Comparison of ENCODE assay signal across 28 cellular contexts in genomic region chr18:13542520-13542847, GRCh38.
DNase-seq lines count a peak whose midpoint lies in the region; ATAC-seq, FAIRE-seq and TF ChIP-seq lines count a peak whose summit lies in the region.
"Had no signal": no experiment of that assay in that cellular context is flagged by ENCODE, and none has a peak within 500 bp of the region (broad histone marks: within the 10 kb centered on the region; RNA-seq: fewer than 3 reads in every experiment).

No MANE protein-coding gene starts in this region.

- no peak overlapping the region for H3K4me3 Mint-ChIP-seq in progenitor cell of endocrine pancreas (ENCODE audit: low read depth)
- H3K4me3 Mint-ChIP-seq in activated CD8-positive, alpha-beta T cell treated with anti-CD3 and anti-CD28 coated beads, Interleukin-2, amount 10 ng/mL, durations not matched to agents 7 days and 5 days, result no peak overlapping the region
- H3K4me3 Mint-ChIP-seq: activated T-helper 1 cell treated with anti-CD3 and anti-CD28 coated beads, Interleukin-12 subunit alpha, Interleukin-12 subunit beta, Interleukin-2, Interleukin-4 antibody, amounts not matched to agents 30 ng/mL and 10 ng/mL and 1 ng/mL, durations not matched to agents 14 hours and 24 hours and 36 hours; brain; effector memory CD8-positive, alpha-beta T cell; HFFc6; neural crest cell; T-helper 17 cell had no signal

- H3K79me2 ChIP-seq in HepG2 (ENCODE audit: insufficient read depth, low read length), result no peaks in the 10 kb centered on the region

- no peak for TF ChIP-seq CTCF in HepG2 (CRISPR knock-in tag; IDR thresholded peaks at IDR 0.05)
- TF ChIP-seq CTCF in right lobe of liver (IDR thresholded peaks at IDR 0.05), result no peak
- no peak for TF ChIP-seq CTCF in left ventricle myocardium inferior (IDR thresholded peaks at IDR 0.05; ENCODE audit: borderline replicate concordance)
- TF ChIP-seq CTCF in progenitor cell of endocrine pancreas (IDR thresholded peaks at IDR 0.05; ENCODE audit: unreplicated experiment), result no peak

- TF ChIP-seq POLR2A in HepG2 (IDR thresholded peaks at IDR 0.05; ENCODE audit: insufficient read depth in 1 of 2, low read depth in 2 of 2, low read length in 2 of 2) (no peak), right lobe of liver (IDR thresholded peaks at IDR 0.05) (no peak)

- H3K9me3 ChIP-seq in HepG2 (ENCODE audit: low read length) (no peaks in the 10 kb centered on the region), right lobe of liver (no peaks in the 10 kb centered on the region), left ventricle myocardium inferior (replicated peaks) (no peaks in the 10 kb centered on the region)
- H3K9me3 ChIP-seq: left lung, SK-N-SH, suprapubic skin had no signal

- POLR2A ChIA-PET in HepG2 (lab: Yijun Ruan, JAX), result interaction anchor here (1.1 to 1.5 kb wide), 4 partner anchors 26 to 552 kb away, joined by 3 to 6 read pairs (median 4); partner anchors contain the start of gene CEP192
- POLR2A ChIA-PET in activated CD8-positive, alpha-beta T cell treated with anti-CD3 and anti-CD28 coated beads, Interleukin-2, amount 10 ng/mL, durations not matched to agents 7 days and 5 days (lab: Charles Lee), result interaction anchor here (1.0 to 1.8 kb wide), 2 partner anchors 27 to 71 kb away, joined by 4 to 6 read pairs; no protein-coding TSS in a partner anchor

- H3K36me3 ChIP-seq in HepG2 (replicated peaks in 1 of 2; ENCODE audit: control insufficient read depth in 1 of 2, insufficient read depth in 2 of 2, low read length in 2 of 2) (no peaks in the 10 kb centered on the region), right lobe of liver (no peaks in the 10 kb centered on the region), left ventricle myocardium inferior (no peaks in the 10 kb centered on the region)
- H3K36me3 ChIP-seq: left lung, suprapubic skin had no signal

- H3K4me1 Mint-ChIP-seq in progenitor cell of endocrine pancreas (ENCODE audit: low read depth), result peaks cover 29% of the 10 kb centered on the region
- H3K4me1 Mint-ChIP-seq in activated CD8-positive, alpha-beta T cell treated with anti-CD3 and anti-CD28 coated beads, Interleukin-2, amount 10 ng/mL, durations not matched to agents 7 days and 5 days (ENCODE audit: low read depth), result peaks cover 34% of the 10 kb centered on the region
- H3K4me1 Mint-ChIP-seq: neural crest cell had no signal

- TF ChIP-seq EP300 in HepG2 (IDR thresholded peaks at IDR 0.05; ENCODE audit: low read depth in 2 of 2, low read length in 2 of 2) (no peak), HepG2 (CRISPR knock-in tag; IDR thresholded peaks at IDR 0.05; ENCODE audit: borderline replicate concordance) (no peak)

- H3K27ac ChIP-seq in HepG2 (ENCODE audit: extremely low read length, insufficient read depth, low read length) (peak overlapping the region; percentile 86), right lobe of liver (no peak overlapping the region), left ventricle myocardium inferior (replicated peaks) (peak overlapping the region; percentile 78)
- H3K27ac ChIP-seq: GM23248, left lung, suprapubic skin had no signal

- H3K27me3 Mint-ChIP-seq in progenitor cell of endocrine pancreas, result no peaks in the 10 kb centered on the region
- H3K27me3 Mint-ChIP-seq in activated CD8-positive, alpha-beta T cell treated with anti-CD3 and anti-CD28 coated beads, Interleukin-2, amount 10 ng/mL, durations not matched to agents 7 days and 5 days (ENCODE audit: low read depth), result no peaks in the 10 kb centered on the region
- H3K27me3 Mint-ChIP-seq: effector memory CD8-positive, alpha-beta T cell; T-helper 17 cell had no signal

- TF ChIP-seq RAD21 in HepG2 (CRISPR knock-in tag; IDR thresholded peaks at IDR 0.05), result no peak

- H4K20me1 ChIP-seq in HepG2 (ENCODE audit: insufficient read depth, low read length), result no peaks in the 10 kb centered on the region

- in situ Hi-C loops in HepG2 (cut with HindIII; ENCODE audit: extremely low pct_ligation_motif_present, low pct_unique_long_range_greater_than_20kb), result no loop called here

- no peak overlapping the region for H2AFZ ChIP-seq in HepG2 (ENCODE audit: low read length)
- H2AFZ ChIP-seq: GM23248 had no signal

- no peaks in the 10 kb centered on the region for H3K9me3 Mint-ChIP-seq in progenitor cell of endocrine pancreas (ENCODE audit: low read depth)
- peaks cover 4% of the 10 kb centered on the region for H3K9me3 Mint-ChIP-seq in activated CD8-positive, alpha-beta T cell treated with anti-CD3 and anti-CD28 coated beads, Interleukin-2, amount 10 ng/mL, durations not matched to agents 7 days and 5 days (ENCODE audit: insufficient read depth)
- H3K9me3 Mint-ChIP-seq: brain; effector memory CD8-positive, alpha-beta T cell; HFFc6; neural crest cell had no signal

- no peak for FAIRE-seq in HepG2 (lab: Jason Lieb, UNC)
- FAIRE-seq: frontal cortex, K562 had no signal

- ATAC-seq in HepG2, result no peak
- no peak for ATAC-seq in right lobe of liver
- no peak for ATAC-seq in GM19035 (IDR thresholded peaks at IDR 0.05; ENCODE audit: unreplicated experiment)
- ATAC-seq in activated CD8-positive, alpha-beta T cell treated with anti-CD3 and anti-CD28 coated beads, Interleukin-2, amount 10 ng/mL, durations not matched to agents 7 days and 5 days, result no peak
- ATAC-seq in GM21528 (IDR thresholded peaks at IDR 0.05; ENCODE audit: low FRiP score, unreplicated experiment), result no peak
- ATAC-seq: effector memory CD8-positive, alpha-beta T cell; esophagus mucosa; T-helper 17 cell had no signal

- peak overlapping the region; percentile 89 for H3K27ac Mint-ChIP-seq in progenitor cell of endocrine pancreas
- H3K27ac Mint-ChIP-seq in activated CD8-positive, alpha-beta T cell treated with anti-CD3 and anti-CD28 coated beads, Interleukin-2, amount 10 ng/mL, durations not matched to agents 7 days and 5 days, result no peak overlapping the region
- H3K27ac Mint-ChIP-seq: activated T-helper 1 cell treated with anti-CD3 and anti-CD28 coated beads, Interleukin-12 subunit alpha, Interleukin-12 subunit beta, Interleukin-2, Interleukin-4 antibody, amounts not matched to agents 30 ng/mL and 10 ng/mL and 1 ng/mL, durations not matched to agents 14 hours and 24 hours and 36 hours; brain; HFFc6 had no signal

- H3K4me1 ChIP-seq in HepG2 (ENCODE audit: insufficient read depth, low read length) (peaks cover 82% of the 10 kb centered on the region), right lobe of liver (peaks cover 0 to 45% (median 21%) of the 10 kb centered on the region in 4 donors), left ventricle myocardium inferior (peaks cover 65% of the 10 kb centered on the region)

- peak overlapping the region; percentile 70 for H3K9ac ChIP-seq in HepG2 (ENCODE audit: insufficient read depth, low read depth, low read length)
- H3K9ac ChIP-seq: GM23248, SK-N-SH had no signal

- intact Hi-C loops in HepG2 (cut with micrococcal nuclease; ENCODE audit: unreplicated experiment), result loop anchor here (2.0 to 10.0 kb wide), 4 partner anchors 30 to 405 kb away; no protein-coding TSS in a partner anchor
- intact Hi-C loops in right lobe of liver (cut with DNase I), result loop anchor here in 1 of 2 donors (5.0 kb wide), 1 partner anchor 325 kb away; the partner anchor contains the start of gene LDLRAD4
- intact Hi-C loops in left ventricle myocardium inferior (cut with micrococcal nuclease), result no loop called here

- H3K4me3 ChIP-seq in HepG2 (replicated peaks in 1 of 3; ENCODE audit: insufficient read depth in 1 of 3, low read depth in 2 of 3, low read length in 3 of 3) (peak overlapping the region; percentile 43 to 73 (median 54)), right lobe of liver (peak overlapping the region in 1 of 3 donors; percentile 2), left ventricle myocardium inferior (no peak overlapping the region)
- H3K4me3 ChIP-seq: GM23248, K562, left lung, suprapubic skin had no signal

- CTCF ChIA-PET in HepG2 (lab: Yijun Ruan, JAX; ENCODE audit: low intra/inter-chr PET ratio, low total read pairs), result no interaction called here
- CTCF ChIA-PET in activated CD8-positive, alpha-beta T cell treated with anti-CD3 and anti-CD28 coated beads, Interleukin-2, amount 10 ng/mL, durations not matched to agents 7 days and 5 days (lab: Charles Lee), result interaction anchor here (1.4 kb wide), 1 partner anchor 15 kb away, joined by 5 read pairs; no protein-coding TSS in a partner anchor

- no peaks in the 10 kb centered on the region for H3K36me3 Mint-ChIP-seq in progenitor cell of endocrine pancreas (ENCODE audit: insufficient read depth)
- H3K36me3 Mint-ChIP-seq in activated CD8-positive, alpha-beta T cell treated with anti-CD3 and anti-CD28 coated beads, Interleukin-2, amount 10 ng/mL, durations not matched to agents 7 days and 5 days (ENCODE audit: low read depth), result peaks cover 31% of the 10 kb centered on the region
- H3K36me3 Mint-ChIP-seq: brain had no signal

- peak overlapping the region; percentile 91 for H3K4me2 ChIP-seq in HepG2 (ENCODE audit: low read depth, low read length)
- H3K4me2 ChIP-seq: SK-N-SH had no signal

- no peaks in the 10 kb centered on the region for H3K27me3 ChIP-seq in HepG2 (ENCODE audit: control insufficient read depth in 1 of 2, insufficient read depth in 2 of 2, low read length in 2 of 2)
- H3K27me3 ChIP-seq in right lobe of liver, result no peaks in the 10 kb centered on the region
- H3K27me3 ChIP-seq in left ventricle myocardium inferior (ENCODE audit: low read depth), result no peaks in the 10 kb centered on the region
- H3K27me3 ChIP-seq: left lung, suprapubic skin had no signal

- no TSS peak for BruUV-seq in HepG2 (replicated peaks; lab: Mats Ljungman, UMichigan)

- WGBS in HepG2 (ENCODE audit: low lambda C conversion rate), result 5% methylated on average over 6 of the region's 7 CpGs
- 56% methylated on average over 6 of the region's 7 CpGs for WGBS in right lobe of liver (ENCODE audit: insufficient coverage, low coverage, low lambda C conversion rate, missing lambda C conversion rate)

- DNase-seq in HepG2 (ENCODE audit: low spot score), result no peak
- DNase-seq in right lobe of liver, result no peak
- no peak for DNase-seq in left ventricle myocardium inferior
- DNase-seq in progenitor cell of endocrine pancreas (ENCODE audit: low spot score, unreplicated experiment), result no peak
- DNase-seq in activated CD8-positive, alpha-beta T cell treated with anti-CD3 and anti-CD28 coated beads, Interleukin-2, amount 10 ng/mL, durations not matched to agents 7 days and 5 days, result no peak
- DNase-seq: activated CD4-positive, alpha-beta T cell treated with anti-CD3 and anti-CD28 coated beads for 1 hour; DMS 273 treated with DMSO at 0.1 percent for 48 hours; effector memory CD8-positive, alpha-beta T cell; GM23248; HFFc6; hypothalamus; left lung; NCI-H1417 treated with DMSO at 0.1 percent for 48 hours; NCI-H2081 treated with DMSO at 0.1 percent for 48 hours; NCI-H345; NCI-H748 treated with DMSO at 0.1 percent for 48 hours; RPMI8226; SK-N-SH; T-helper 17 cell had no signal

TF ChIP-seq in HepG2, 621 proteins besides CTCF, POLR2A, EP300 and RAD21 (continues in another document):
- no peak for TF ChIP-seq ZNF788 (CRISPR knock-in tag; IDR thresholded peaks at IDR 0.05; ENCODE audit: borderline replicate concordance)
- no peak for TF ChIP-seq ZNF780A (CRISPR knock-in tag; IDR thresholded peaks at IDR 0.05)
- TF ChIP-seq ZNF253 (CRISPR knock-in tag; IDR thresholded peaks at IDR 0.05; ENCODE audit: borderline replicate concordance), result no peak
- peak; percentile 11; the same call in 1 of the 2 replicates for TF ChIP-seq SPEN (CRISPR knock-in tag; IDR thresholded peaks at IDR 0.05; ENCODE audit: low read depth)
- TF ChIP-seq ZZZ3 (CRISPR knock-in tag; IDR thresholded peaks at IDR 0.05; ENCODE audit: borderline replicate concordance), result no peak
- TF ChIP-seq GATAD1 (CRISPR knock-in tag; IDR thresholded peaks at IDR 0.05), result no peak

Comparison
In these comparisons a context has a peak if more than half of its experiments do, and no peak if none do; other contexts are left out.
1. H3K27ac ChIP-seq: peak in HepG2 (single experiment) and left ventricle myocardium inferior (single experiment); none in right lobe of liver (0 of 3).